13 cellular contexts compared by ENCODE assay signal in the genomic region with DNA sequence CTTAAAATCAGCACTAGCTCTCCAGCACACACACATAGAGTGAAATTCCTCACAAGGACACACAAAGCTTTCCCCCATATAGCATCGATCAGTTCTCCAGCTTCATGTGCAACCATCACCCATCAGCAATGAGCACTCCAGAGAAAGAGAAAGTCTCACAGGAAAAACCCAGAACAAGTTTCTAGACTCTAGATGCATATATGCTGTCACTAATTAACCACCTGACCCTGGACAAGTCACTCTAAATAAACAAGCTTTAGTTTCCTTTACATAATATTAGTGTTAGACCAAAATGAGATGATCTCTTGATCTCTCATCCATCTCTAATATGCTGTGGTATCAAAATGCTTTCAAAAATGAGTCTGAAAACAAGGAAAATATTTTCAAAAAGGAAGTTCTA.
DNase-seq lines count a peak whose midpoint lies in the region; ATAC-seq, FAIRE-seq and TF ChIP-seq lines count a peak whose summit lies in the region.
"Had no signal": no experiment of that assay in that cellular context is flagged by ENCODE, and none has a peak within 500 bp of the region (broad histone marks: within the 10 kb centered on the region; RNA-seq: fewer than 3 reads in every experiment).

No MANE protein-coding gene starts in this region.

- peak; percentile 58 for ATAC-seq in GM19324 (IDR thresholded peaks at IDR 0.05; ENCODE audit: low FRiP score, unreplicated experiment)
- ATAC-seq in HG02759 (IDR thresholded peaks at IDR 0.05; ENCODE audit: unreplicated experiment), result peak; percentile 78
- no peak for ATAC-seq in GM21423 (IDR thresholded peaks at IDR 0.05; ENCODE audit: unreplicated experiment)
- ATAC-seq: lower lobe of right lung, natural killer cell had no signal

- peak; percentile 76 for FAIRE-seq in GM18507 (lab: Jason Lieb, UNC)

- no peaks in the 10 kb centered on the region for H4K20me1 ChIP-seq in OCI-LY7 (ENCODE audit: insufficient read depth, low read length)

- CTCF ChIA-PET in OCI-LY7 (lab: Charles Lee; ENCODE audit: unreplicated experiment), result no interaction called here

- intact Hi-C loops in OCI-LY7 (cut with micrococcal nuclease; ENCODE audit: unreplicated experiment), result no loop called here

- no peak for TF ChIP-seq CTCF in OCI-LY7 (conservative IDR thresholded peaks at IDR 0.05; ENCODE audit: low read length)

- H3K36me3 ChIP-seq in OCI-LY7 (ENCODE audit: insufficient read depth, low read length), result peaks cover 8% of the 10 kb centered on the region; the same call in 1 of the 2 replicates
- no peaks in the 10 kb centered on the region for H3K36me3 ChIP-seq in SJCRH30
- H3K36me3 ChIP-seq: lower lobe of right lung, suprapubic skin had no signal

- no TSS peak for BruUV-seq in OCI-LY7 (replicated peaks; lab: Mats Ljungman, UMichigan)

- peak overlapping the region; percentile 36 for H3K4me2 ChIP-seq in OCI-LY7 (ENCODE audit: low read length)

- H2AFZ ChIP-seq in OCI-LY7 (ENCODE audit: low read length), result no peak overlapping the region

- H3K9me3 ChIP-seq in OCI-LY7 (ENCODE audit: low read length) (peaks cover 16% of the 10 kb centered on the region), SJCRH30 (replicated peaks) (no peaks in the 10 kb centered on the region)
- H3K9me3 ChIP-seq: lower lobe of right lung had no signal

- POLR2A ChIA-PET in OCI-LY7 (lab: Charles Lee), result interaction anchor here (0.5 to 2.8 kb wide), 13 partner anchors 9 to 91 kb away, joined by 3 to 11 read pairs (median 4); no protein-coding TSS in a partner anchor

- H3K27me3 ChIP-seq in SJCRH30, result no peaks in the 10 kb centered on the region
- H3K27me3 ChIP-seq: suprapubic skin had no signal

- H3K4me3 ChIP-seq in OCI-LY7 (ENCODE audit: low read depth, low read length, poor library complexity, severe bottlenecking), result no peak overlapping the region
- no peak overlapping the region for H3K4me3 ChIP-seq in SJCRH30
- H3K4me3 ChIP-seq: lower lobe of right lung, suprapubic skin had no signal

- H3K4me1 ChIP-seq in OCI-LY7 (ENCODE audit: insufficient read depth, low read length, poor library complexity, severe bottlenecking) (peaks cover 38% of the 10 kb centered on the region), SJCRH30 (peaks cover 43% of the 10 kb centered on the region)
- H3K4me1 ChIP-seq: lower lobe of right lung, suprapubic skin had no signal

- no peaks in the 10 kb centered on the region for H3K9me2 ChIP-seq in OCI-LY7 (ENCODE audit: insufficient read depth, low read length)

- DNase-seq in GM18507 (ENCODE audit: extremely low spot score, insufficient read length, low read depth), result no peak
- DNase-seq in OCI-LY7 (ENCODE audit: low spot score), result no peak
- DNase-seq in SJCRH30, result no peak
- no peak for DNase-seq in Kasumi-1 (lab: John Stamatoyannopoulos, UW)
- DNase-seq in DMS 273 (lab: John Stamatoyannopoulos, UW; ENCODE audit: unreplicated experiment), result no peak
- DNase-seq: GDM1, lower lobe of right lung, natural killer cell had no signal

- H3K27ac ChIP-seq in OCI-LY7 (ENCODE audit: low read depth, low read length, poor library complexity, severe bottlenecking), result no peak overlapping the region
- no peak overlapping the region for H3K27ac ChIP-seq in SJCRH30
- H3K27ac ChIP-seq: lower lobe of right lung, suprapubic skin, VCaP had no signal

- H3K79me2 ChIP-seq in OCI-LY7 (ENCODE audit: insufficient read depth, low read depth, low read length), result peaks cover 44% of the 10 kb centered on the region; the same call in 1 of the 2 replicates
